ENCODE assay signal across 1 cellular context in genomic region chr3:177195941-177196472, GRCh38.
TF ChIP-seq lines count a peak whose summit lies in the region.

No MANE protein-coding gene starts in this region.

TF ChIP-seq in GM23338, 12 proteins besides CTCF, POLR2A, EP300 and RAD21 (continued from another document):
- TF ChIP-seq ZNF462 (CRISPR knock-in tag; IDR thresholded peaks at IDR 0.05) = no peak
- no peak for TF ChIP-seq REST (IDR thresholded peaks at IDR 0.05; ENCODE audit: unreplicated experiment)
- TF ChIP-seq EZH2 (IDR thresholded peaks at IDR 0.05; ENCODE audit: low read depth, unreplicated experiment) = no peak
- no peak for TF ChIP-seq ETS1 (IDR thresholded peaks at IDR 0.05)
- TF ChIP-seq STAT1 (IDR thresholded peaks at IDR 0.05; ENCODE audit: unreplicated experiment) = no peak
- no peak for TF ChIP-seq ZNF331 (CRISPR knock-in tag; IDR thresholded peaks at IDR 0.05; ENCODE audit: low read depth)
- no peak for TF ChIP-seq JUNB (IDR thresholded peaks at IDR 0.05; ENCODE audit: unreplicated experiment)
- TF ChIP-seq EZH2phosphoT487 (IDR thresholded peaks at IDR 0.05; ENCODE audit: unreplicated experiment) = no peak
- TF ChIP-seq NANOG (IDR thresholded peaks at IDR 0.05; ENCODE audit: borderline replicate concordance) = no peak
